In the genomic region with DNA sequence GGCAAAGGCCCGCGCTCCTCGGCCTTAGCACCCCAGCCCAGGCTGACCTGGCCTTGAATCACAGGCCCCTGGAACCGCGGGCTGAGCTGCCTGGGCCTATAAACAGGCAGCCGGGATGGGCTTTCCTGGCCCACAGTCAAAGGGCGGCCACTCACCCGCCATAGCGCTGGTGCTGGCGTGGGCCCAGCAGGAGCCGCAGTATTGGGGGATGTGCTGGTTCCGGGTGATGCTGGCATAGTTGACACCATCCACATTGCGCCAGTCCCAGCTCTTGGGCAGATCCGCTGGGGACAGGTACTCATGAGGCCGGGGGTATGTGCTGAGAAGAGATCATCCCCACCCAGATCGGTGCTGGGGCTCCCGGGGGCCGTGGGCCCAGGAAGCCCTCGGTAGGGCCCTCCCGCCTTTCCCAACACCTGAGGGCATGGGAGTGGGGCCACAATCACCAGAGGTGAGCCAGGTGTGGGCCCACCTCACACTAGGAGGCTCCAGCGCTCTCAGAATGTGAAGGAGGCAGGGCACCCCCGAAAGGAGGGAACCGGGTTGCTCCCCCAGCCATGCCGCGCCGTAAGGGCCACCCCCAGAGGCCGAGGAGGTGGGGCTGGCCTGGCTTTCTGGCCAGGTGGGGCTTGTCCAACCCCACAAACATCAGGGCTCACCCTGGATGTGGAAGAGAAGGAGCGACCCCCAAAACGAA, we compare ENCODE assay signal across 8 cellular contexts. TPM values are rescaled to one million over a fixed set of nuclear protein-coding genes. Genes with fewer than 3 reads are reported as not detected.
DNase-seq lines count a peak whose midpoint lies in the region; ATAC-seq and TF ChIP-seq lines count a peak whose summit lies in the region.

No MANE protein-coding gene starts in this region.

- DNase-seq in HFF-Myc (ENCODE audit: extremely low read depth, low read depth): no peak
- DNase-seq in brain microvascular endothelial cell: no peak
- peak; percentile 96 for DNase-seq in left lobe of liver (ENCODE audit: low spot score)
- DNase-seq in tibial artery: peak in 1 of 2 donors; percentile 67
- no peak for DNase-seq in KBM-7
- no peak for DNase-seq in NCI-H2029 (lab: John Stamatoyannopoulos, UW)

- H3K36me3 ChIP-seq in brain microvascular endothelial cell (replicated peaks): peaks cover 1% of the 10 kb centered on the region
- H3K36me3 ChIP-seq in tibial artery: peaks cover 2 to 15% (median 8%) of the 10 kb centered on the region in 3 donors

- H3K27me3 ChIP-seq in brain microvascular endothelial cell (replicated peaks): no peaks in the 10 kb centered on the region
- H3K27me3 ChIP-seq in tibial artery: no peaks in the 10 kb centered on the region

- ATAC-seq in left lobe of liver: peak; percentile 72
- ATAC-seq in GM21576 (IDR thresholded peaks at IDR 0.05; ENCODE audit: unreplicated experiment): no peak

- H3K27ac ChIP-seq in 22Rv1: peak overlapping the region; percentile 58
- H3K27ac ChIP-seq in brain microvascular endothelial cell: peak overlapping the region; percentile 58
- H3K27ac ChIP-seq in tibial artery: peak overlapping the region; percentile 86 to 94

- H3K4me3 ChIP-seq in HFF-Myc (replicated peaks; ENCODE audit: low read depth, low read length): peak overlapping the region; percentile 58
- H3K4me3 ChIP-seq in brain microvascular endothelial cell (ENCODE audit: low read depth, low read length): peak overlapping the region; percentile 60
- H3K4me3 ChIP-seq in tibial artery: peak overlapping the region; percentile 80 to 90

- intact Hi-C loops in tibial artery (cut with DNase I; ENCODE audit: low total_unique reads): no loop called here

- peaks cover 0 to 69% (median 46%) of the 10 kb centered on the region in 4 donors for H3K4me1 ChIP-seq in tibial artery

- TF ChIP-seq CTCF in 22Rv1 (IDR thresholded peaks at IDR 0.05) (no peak), HFF-Myc (IDR thresholded peaks at IDR 0.05; ENCODE audit: low read depth, low read length, missing control alignments) (no peak), brain microvascular endothelial cell (IDR thresholded peaks at IDR 0.05; ENCODE audit: low read depth, low read length, missing control alignments) (no peak), tibial artery (IDR thresholded peaks at IDR 0.05) (no peak)

- no peaks in the 10 kb centered on the region for H3K9me3 ChIP-seq in tibial artery

- in situ Hi-C loops in brain microvascular endothelial cell (cut with HindIII; ENCODE audit: low pct_ligation_motif_present, low sequenced_read_pairs) (no loop called here), KBM-7 (cut with MboI; ENCODE audit: low pct_unique_long_range_greater_than_20kb, low sequenced_read_pairs) (no loop called here)

RNA-seq across cellular contexts. Expression of a gene that starts 0.7 kb away (rescaled TPM):
- 248 TPM for total RNA-seq in left lobe of liver

RNA-seq across cellular contexts. Expression of a gene that starts 12.9 kb away (rescaled TPM):
- total RNA-seq in left lobe of liver: 0.25 TPM

RNA-seq across cellular contexts. Expression of a gene that starts 25.3 kb away (rescaled TPM):
- total RNA-seq in left lobe of liver: 34.8 TPM

RNA-seq across cellular contexts. Expression of a gene that starts 25.8 kb away (rescaled TPM):
- total RNA-seq in left lobe of liver: 33.3 TPM

RNA-seq across cellular contexts. Expression of a gene that starts 36.3 kb away (rescaled TPM):
- 16.4 TPM for total RNA-seq in left lobe of liver
